ENCODE assay signal across 1 cellular context in genomic region chrX:2410279-2411020, GRCh38.
TF ChIP-seq lines count a peak whose summit lies in the region.

No MANE protein-coding gene starts in this region.

TF ChIP-seq in liver, 16 proteins besides CTCF, POLR2A, EP300 and RAD21 (continued from another document):
- no peak for TF ChIP-seq ATF3 (IDR thresholded peaks at IDR 0.05)
- TF ChIP-seq, protein P1, sequence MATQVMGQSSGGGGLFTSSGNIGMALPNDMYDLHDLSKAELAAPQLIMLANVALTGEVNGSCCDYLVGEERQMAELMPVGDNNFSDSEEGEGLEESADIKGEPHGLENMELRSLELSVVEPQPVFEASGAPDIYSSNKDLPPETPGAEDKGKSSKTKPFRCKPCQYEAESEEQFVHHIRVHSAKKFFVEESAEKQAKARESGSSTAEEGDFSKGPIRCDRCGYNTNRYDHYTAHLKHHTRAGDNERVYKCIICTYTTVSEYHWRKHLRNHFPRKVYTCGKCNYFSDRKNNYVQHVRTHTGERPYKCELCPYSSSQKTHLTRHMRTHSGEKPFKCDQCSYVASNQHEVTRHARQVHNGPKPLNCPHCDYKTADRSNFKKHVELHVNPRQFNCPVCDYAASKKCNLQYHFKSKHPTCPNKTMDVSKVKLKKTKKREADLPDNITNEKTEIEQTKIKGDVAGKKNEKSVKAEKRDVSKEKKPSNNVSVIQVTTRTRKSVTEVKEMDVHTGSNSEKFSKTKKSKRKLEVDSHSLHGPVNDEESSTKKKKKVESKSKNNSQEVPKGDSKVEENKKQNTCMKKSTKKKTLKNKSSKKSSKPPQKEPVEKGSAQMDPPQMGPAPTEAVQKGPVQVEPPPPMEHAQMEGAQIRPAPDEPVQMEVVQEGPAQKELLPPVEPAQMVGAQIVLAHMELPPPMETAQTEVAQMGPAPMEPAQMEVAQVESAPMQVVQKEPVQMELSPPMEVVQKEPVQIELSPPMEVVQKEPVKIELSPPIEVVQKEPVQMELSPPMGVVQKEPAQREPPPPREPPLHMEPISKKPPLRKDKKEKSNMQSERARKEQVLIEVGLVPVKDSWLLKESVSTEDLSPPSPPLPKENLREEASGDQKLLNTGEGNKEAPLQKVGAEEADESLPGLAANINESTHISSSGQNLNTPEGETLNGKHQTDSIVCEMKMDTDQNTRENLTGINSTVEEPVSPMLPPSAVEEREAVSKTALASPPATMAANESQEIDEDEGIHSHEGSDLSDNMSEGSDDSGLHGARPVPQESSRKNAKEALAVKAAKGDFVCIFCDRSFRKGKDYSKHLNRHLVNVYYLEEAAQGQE (IDR thresholded peaks at IDR 0.05): no peak
